28 cellular contexts compared by ENCODE assay signal in the genomic region with DNA sequence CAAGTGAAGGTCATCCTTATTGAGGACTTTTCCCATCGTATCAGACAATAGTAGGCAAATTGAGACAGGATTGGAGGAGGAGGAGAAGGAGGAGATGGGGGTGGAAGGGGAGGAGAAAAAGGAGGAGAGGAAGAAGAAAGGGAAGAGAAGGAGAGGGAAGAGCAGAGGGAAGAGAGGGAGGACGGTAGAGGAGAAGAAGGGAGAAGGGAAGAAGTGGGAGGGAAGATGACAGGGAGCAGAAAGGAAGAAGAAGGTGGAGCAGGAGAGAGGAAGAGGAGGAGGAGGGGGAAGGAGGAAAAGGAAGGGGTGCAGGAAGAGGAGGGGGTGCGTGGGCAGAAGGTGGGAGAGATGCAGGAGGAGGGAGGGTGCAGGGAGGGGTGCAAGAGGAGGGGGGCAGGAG. TPM values are rescaled to one million over a fixed set of nuclear protein-coding genes. Genes with fewer than 3 reads are reported as not detected.
DNase-seq lines count a peak whose midpoint lies in the region; ATAC-seq, FAIRE-seq and TF ChIP-seq lines count a peak whose summit lies in the region.
"Had no signal": no experiment of that assay in that cellular context is flagged by ENCODE, and none has a peak within 500 bp of the region (broad histone marks: within the 10 kb centered on the region; RNA-seq: fewer than 3 reads in every experiment).

No MANE protein-coding gene starts in this region.

- TF ChIP-seq POLR2A in K562 (conservative IDR thresholded peaks at IDR 0.05) (no peak), gastrocnemius medialis (IDR thresholded peaks at IDR 0.05) (no peak)

- H3K9me3 ChIP-seq in Karpas-422 (ENCODE audit: low read length) = no peaks in the 10 kb centered on the region
- no peaks in the 10 kb centered on the region for H3K9me3 ChIP-seq in K562 (replicated peaks; ENCODE audit: control insufficient read depth, insufficient read depth, low read depth, low read length)
- no peaks in the 10 kb centered on the region for H3K9me3 ChIP-seq in gastrocnemius medialis

- H3K27me3 Mint-ChIP-seq in activated CD4-positive, alpha-beta T cell treated with anti-CD3 and anti-CD28 coated beads, Interleukin-2, amount 10 ng/mL, durations not matched to agents 24 days and 14 days = peaks cover 1% of the 10 kb centered on the region

- H3K27ac ChIP-seq in Karpas-422 (ENCODE audit: low read length) = no peak overlapping the region
- no peak overlapping the region for H3K27ac ChIP-seq in K562 (ENCODE audit: extremely low read depth, low read depth, low read length)
- H3K27ac ChIP-seq in gastrocnemius medialis = peak overlapping the region in 3 of 4 donors; percentile 35 to 82 (median 57)
- H3K27ac ChIP-seq: 22Rv1, SK-N-MC had no signal

- CTCF ChIA-PET in K562 (lab: Yijun Ruan, JAX; ENCODE audit: low intra/inter-chr PET ratio) = no interaction called here

- no peak for TF ChIP-seq EP300 in K562 (IDR thresholded peaks at IDR 0.05; ENCODE audit: low read length)

- H3K4me1 ChIP-seq in Karpas-422 (ENCODE audit: low read length) (0 out of 2 replicates have a peak, but pooled peaks cover 2% of the 10 kb centered on the region), K562 (replicated peaks in 1 of 2; ENCODE audit: control insufficient read depth in 2 of 2, insufficient read depth in 2 of 2, low read length in 2 of 2) (peaks cover 0 to 3% of the 10 kb centered on the region in 2 experiments; a peak in 2 of 5 replicates), gastrocnemius medialis (peaks cover 12 to 17% of the 10 kb centered on the region in 2 donors)

- H3K36me3 ChIP-seq in Karpas-422 (ENCODE audit: insufficient read depth, low read length) (no peaks in the 10 kb centered on the region), K562 (ENCODE audit: control insufficient read depth, insufficient read depth, low read length) (no peaks in the 10 kb centered on the region), gastrocnemius medialis (no peaks in the 10 kb centered on the region)

- H3K27me3 ChIP-seq in Karpas-422 (ENCODE audit: low read length) (no peaks in the 10 kb centered on the region), K562 (ENCODE audit: control insufficient read depth in 2 of 2, insufficient read depth in 2 of 2, low read length in 2 of 2) (no peaks in the 10 kb centered on the region), gastrocnemius medialis (no peaks in the 10 kb centered on the region)

- POLR2A ChIA-PET in K562 (lab: Yijun Ruan, JAX) = no interaction called here

- no peaks in the 10 kb centered on the region for H3K9me3 Mint-ChIP-seq in activated CD4-positive, alpha-beta T cell treated with anti-CD3 and anti-CD28 coated beads, Interleukin-2, amount 10 ng/mL, durations not matched to agents 24 days and 14 days

- 25% methylated on average over 1 of the region's 3 CpGs for WGBS in K562 (ENCODE audit: insufficient coverage, low coverage, missing lambda C conversion rate)

- H3K4me3 ChIP-seq in Karpas-422 (ENCODE audit: low read length) (no peak overlapping the region), K562 (no peak overlapping the region), gastrocnemius medialis (no peak overlapping the region)
- H3K4me3 ChIP-seq: SK-N-MC had no signal

- peak overlapping the region; percentile 43 for H3K27ac Mint-ChIP-seq in activated CD4-positive, alpha-beta T cell treated with anti-CD3 and anti-CD28 coated beads, Interleukin-2, amount 10 ng/mL, durations not matched to agents 24 days and 14 days
- H3K27ac Mint-ChIP-seq: B cell had no signal

- no peak overlapping the region for H3K9ac ChIP-seq in Karpas-422 (ENCODE audit: low read length)
- no peak overlapping the region for H3K9ac ChIP-seq in K562 (ENCODE audit: insufficient read depth in 1 of 2, low read depth in 2 of 2, low read length in 2 of 2)

- in situ Hi-C loops in K562 (cut with MboI) (no loop called here), gastrocnemius medialis (cut with MboI; ENCODE audit: low sequenced_read_pairs in 4 of 4) (no loop called here)

- TF ChIP-seq CTCF in K562 (IDR thresholded peaks at IDR 0.05 in 2 of 3, conservative IDR thresholded peaks at IDR 0.05 in 1 of 3; ENCODE audit: insufficient read depth in 2 of 3, low read depth in 1 of 3, low read length in 3 of 3) (no peak), gastrocnemius medialis (IDR thresholded peaks at IDR 0.05 in 4 of 5, conservative IDR thresholded peaks at IDR 0.05 in 1 of 5) (no peak)

- ATAC-seq in K562 (no peak), gastrocnemius medialis (no peak), GM21360 (IDR thresholded peaks at IDR 0.05; ENCODE audit: unreplicated experiment) (no peak)

- peaks cover 5% of the 10 kb centered on the region for H3K4me1 Mint-ChIP-seq in activated CD4-positive, alpha-beta T cell treated with anti-CD3 and anti-CD28 coated beads, Interleukin-2, amount 10 ng/mL, durations not matched to agents 24 days and 14 days

- no peaks in the 10 kb centered on the region for H3K36me3 Mint-ChIP-seq in activated CD4-positive, alpha-beta T cell treated with anti-CD3 and anti-CD28 coated beads, Interleukin-2, amount 10 ng/mL, durations not matched to agents 24 days and 14 days (ENCODE audit: low read depth)

- H2AFZ ChIP-seq in Karpas-422 (ENCODE audit: low read length) (no peak overlapping the region), K562 (ENCODE audit: low read depth, low read length) (no peak overlapping the region)

- no peaks in the 10 kb centered on the region for H3K9me1 ChIP-seq in K562 (ENCODE audit: control insufficient read depth, insufficient read depth, low read length)

- no peaks in the 10 kb centered on the region for H3K9me2 ChIP-seq in Karpas-422 (replicated peaks; ENCODE audit: insufficient read depth, low read length)

- intact Hi-C loops in activated CD4-positive, alpha-beta T cell treated with anti-CD3 and anti-CD28 coated beads, Interleukin-2, amount 10 ng/mL, durations not matched to agents 24 days and 14 days (cut with micrococcal nuclease) = no loop called here
- intact Hi-C loops in K562 (cut with micrococcal nuclease) = no loop called here
- intact Hi-C loops in gastrocnemius medialis (cut with DNase I; ENCODE audit: low total_unique reads) = no loop called here

- no peak for DNase-seq in activated CD4-positive, alpha-beta T cell treated with anti-CD3 and anti-CD28 coated beads, Interleukin-2, amount 10 ng/mL, durations not matched to agents 24 days and 14 days
- no peak for DNase-seq in activated CD4-positive, alpha-beta T cell treated with anti-CD3 and anti-CD28 coated beads, Interleukin-2, amount 50 U/mL, for 48 hours
- peak; percentile 28 for DNase-seq in Karpas-422
- DNase-seq in K562 (ENCODE audit: extremely low read depth in 1 of 4, low spot score in 3 of 4) = no peak
- no peak for DNase-seq in gastrocnemius medialis
- no peak for DNase-seq in iPS-NIHi11 (ENCODE audit: low spot score)
- DNase-seq in NCI-H2029 (lab: John Stamatoyannopoulos, UW) = no peak
- DNase-seq: Calu3, DND-41, GOT3, HCEC 1CT, Kasumi-1, MV-4-11, NCI-H1105, NCI-H1436 treated with DMSO at 0.1 percent for 48 hours, NCI-H187 treated with DMSO at 0.1 percent for 48 hours, NCI-H2107, NCI-H510A, NCI-H69, OCI-M1, SIG-M5, SW 1271 had no signal

- H3K79me2 ChIP-seq in Karpas-422 (ENCODE audit: low read length) = no peaks in the 10 kb centered on the region
- no peaks in the 10 kb centered on the region for H3K79me2 ChIP-seq in K562 (ENCODE audit: control insufficient read depth, insufficient read depth, low read length)

- H4K20me1 ChIP-seq in Karpas-422 (ENCODE audit: insufficient read depth, low read depth, low read length) (no peaks in the 10 kb centered on the region), K562 (replicated peaks; ENCODE audit: control insufficient read depth, insufficient read depth, low read length) (no peaks in the 10 kb centered on the region)

- no peak overlapping the region for H3K4me2 ChIP-seq in Karpas-422 (ENCODE audit: low read depth, low read length, poor library complexity, severe bottlenecking)
- H3K4me2 ChIP-seq in K562 (ENCODE audit: insufficient read depth, low read length) = no peak overlapping the region

- FAIRE-seq in K562 (lab: Jason Lieb, UNC) = no peak
- FAIRE-seq: RCC 7860 had no signal

- TF ChIP-seq RAD21 in K562 (CRISPR knock-in tag; conservative IDR thresholded peaks at IDR 0.05 in 1 of 2, IDR thresholded peaks at IDR 0.05 in 1 of 2) = no peak

- no TSS peak for BruUV-seq in K562 (replicated peaks; lab: Mats Ljungman, UMichigan)

- H3K4me3 Mint-ChIP-seq in activated CD4-positive, alpha-beta T cell treated with anti-CD3 and anti-CD28 coated beads, Interleukin-2, amount 10 ng/mL, durations not matched to agents 24 days and 14 days = no peak overlapping the region
- H3K4me3 Mint-ChIP-seq: B cell had no signal

RNA-seq across cellular contexts. Expression of a gene that starts 26.0 kb away (rescaled TPM):
- total RNA-seq in activated CD4-positive, alpha-beta T cell treated with anti-CD3 and anti-CD28 coated beads, Interleukin-2, amount 10 ng/mL, durations not matched to agents 24 days and 14 days = not detected in 2 replicates
- total RNA-seq in Karpas-422 (2014; rRNA removed; shearing (Covaris generic); ENCODE audit: low replicate concordance) = not detected in 2 replicates
- total RNA-seq in K562 (2011; cell fraction: chromatin; rRNA removed; ENCODE audit: low replicate concordance) = 0.86 TPM in 1 of 2 replicates, not detected in the other
- total RNA-seq in K562 (2011; cell fraction: nucleolus; rRNA removed) = 0.50 TPM in 1 of 2 replicates, not detected in the other
- total RNA-seq in K562 (2011; cell fraction: nucleoplasm; rRNA removed) = 0.15 TPM in 1 of 2 replicates, not detected in the other
- total RNA-seq in K562 (2014; rRNA removed) (0.16 TPM in 1 of 2 replicates, not detected in the other), K562 (2014; rRNA removed; fragmentation: Illumina TruSeq; extraction: Trizol) (not detected in 2 replicates), K562 (2015; rRNA removed; fragmentation: Illumina TruSeq; extraction: Trizol) (not detected in 2 replicates), K562 (2021) (0.07 TPM in 1 of 2 replicates, not detected in the other), gastrocnemius medialis (1 to 10 TPM in 2 of 4 donors, under 1 TPM in 2; 0.23 to 4.8 (median 0.73) TPM)
- polyA plus RNA-seq in K562 (2011; rRNA removed) (0.03 and 0.18 TPM in 2 replicates), K562 (2014; fragmentation: Illumina TruSeq; extraction: Trizol) (not detected in 2 replicates), K562 (2014; fragmentation: Nextera tagmentation; extraction: Ambion mirVana) (under 1 TPM; 0.03 to 0.17 TPM), K562 (2014; rRNA removed) (0.46 TPM in 1 of 2 replicates, not detected in the other)
- polyA plus RNA-seq in K562 (2011; cell fraction: cytosol; rRNA removed) = 0.07 and 0.24 TPM in 2 replicates
- polyA plus RNA-seq in K562 (2011; cell fraction: nucleus; rRNA removed) = 0.11 and 0.14 TPM in 2 replicates
- polyA plus RNA-seq in K562 (2012) = 0.07 and 0.23 TPM in 2 replicates
- polyA minus RNA-seq in K562 (2011; rRNA and poly(A)+ RNA removed) = not detected in 2 replicates
- not detected in 2 replicates for polyA minus RNA-seq in K562 (2011; cell fraction: cytosol; rRNA and poly(A)+ RNA removed)
- not detected in 2 replicates for polyA minus RNA-seq in K562 (2011; cell fraction: nucleus; rRNA and poly(A)+ RNA removed)
- total RNA-seq: B cell, MCF 10A had no signal

RNA-seq across cellular contexts. Expression of a gene that starts 35.0 kb away (rescaled TPM):
- total RNA-seq in activated CD4-positive, alpha-beta T cell treated with anti-CD3 and anti-CD28 coated beads, Interleukin-2, amount 10 ng/mL, durations not matched to agents 24 days and 14 days = 43.4 and 51.6 TPM in 2 replicates
- total RNA-seq in Karpas-422 (2014; rRNA removed; shearing (Covaris generic); ENCODE audit: low replicate concordance) = 23.7 and 26.1 TPM in 2 replicates
- 192 and 230 TPM in 2 replicates for total RNA-seq in K562 (2011; cell fraction: chromatin; rRNA removed; ENCODE audit: low replicate concordance)
- 120 and 136 TPM in 2 replicates for total RNA-seq in K562 (2011; cell fraction: nucleolus; rRNA removed)
- 155 and 200 TPM in 2 replicates for total RNA-seq in K562 (2011; cell fraction: nucleoplasm; rRNA removed)
- total RNA-seq in K562 (2014; rRNA removed) (7.0 and 12.1 TPM in 2 replicates), K562 (2014; rRNA removed; fragmentation: Illumina TruSeq; extraction: Trizol) (12.7 and 16.3 TPM in 2 replicates), K562 (2015; rRNA removed; fragmentation: Illumina TruSeq; extraction: Trizol) (12.5 and 15.3 TPM in 2 replicates), K562 (2021) (20.2 and 21.3 TPM in 2 replicates), gastrocnemius medialis (10 to 100 TPM; 11.0 to 87.1 (median 30.5) TPM)
- polyA plus RNA-seq in K562 (2011; rRNA removed) (22.4 and 27.0 TPM in 2 replicates), K562 (2014; fragmentation: Illumina TruSeq; extraction: Trizol) (26.1 and 37.2 TPM in 2 replicates), K562 (2014; fragmentation: Nextera tagmentation; extraction: Ambion mirVana) (1 to 10 TPM; 1.0 to 3.1 TPM), K562 (2014; rRNA removed) (7.3 and 9.1 TPM in 2 replicates)
- polyA plus RNA-seq in K562 (2011; cell fraction: cytosol; rRNA removed) = 5.8 and 10.8 TPM in 2 replicates
- polyA plus RNA-seq in K562 (2011; cell fraction: nucleus; rRNA removed) = 64.5 and 80.3 TPM in 2 replicates
- 15.8 and 30.5 TPM in 2 replicates for polyA plus RNA-seq in K562 (2012)
- polyA minus RNA-seq in K562 (2011; rRNA and poly(A)+ RNA removed) = 42.8 and 58.4 TPM in 2 replicates
- polyA minus RNA-seq in K562 (2011; cell fraction: cytosol; rRNA and poly(A)+ RNA removed) = 17.9 and 22.8 TPM in 2 replicates
- polyA minus RNA-seq in K562 (2011; cell fraction: nucleus; rRNA and poly(A)+ RNA removed) = 27.1 and 43.2 TPM in 2 replicates

Comparison
In these comparisons a context has a peak if more than half of its experiments do, and no peak if none do; other contexts are left out.
1. H3K27ac ChIP-seq: peak in gastrocnemius medialis (3 of 4); none in Karpas-422 (single experiment) and K562 (single experiment).